In genomic region chr2:197013098-197013497, GRCh38 we compare ENCODE assay signal across 24 cellular contexts.
"Had no signal": no experiment of that assay in that cellular context is flagged by ENCODE, and none has a peak within 500 bp of the region (broad histone marks: within the 10 kb centered on the region; RNA-seq: fewer than 3 reads in every experiment).

No MANE protein-coding gene starts in this region.

- H3K27me3 Mint-ChIP-seq: activated CD4-positive, alpha-beta T cell treated with anti-CD3 and anti-CD28 coated beads, Interleukin-2, amount 10 ng/mL, durations not matched to agents 7 days and 5 days; central memory CD8-positive, alpha-beta T cell; effector memory CD8-positive, alpha-beta T cell; stimulated activated naive CD8-positive, alpha-beta T cell treated with anti-CD3 and anti-CD28 coated beads, Interleukin-15, Interleukin-2, amounts not matched to agents 100 ng/mL and 50 ng/mL, for 24 hours had no signal

- H3K27ac Mint-ChIP-seq: nephron progenitor cell; stimulated activated naive CD8-positive, alpha-beta T cell treated with anti-CD3 and anti-CD28 coated beads, Interleukin-15, Interleukin-2, amounts not matched to agents 100 ng/mL and 50 ng/mL, for 24 hours had no signal

- H3K4me3 Mint-ChIP-seq: activated CD4-positive, alpha-beta T cell treated with anti-CD3 and anti-CD28 coated beads, Interleukin-2, amount 10 ng/mL, durations not matched to agents 7 days and 5 days; central memory CD8-positive, alpha-beta T cell; effector memory CD8-positive, alpha-beta T cell; immature natural killer cell; nephron progenitor cell; stimulated activated naive CD8-positive, alpha-beta T cell treated with anti-CD3 and anti-CD28 coated beads, Interleukin-15, Interleukin-2, amounts not matched to agents 100 ng/mL and 50 ng/mL, for 24 hours had no signal

- H3K4me1 ChIP-seq: esophagus muscularis mucosa, left lung, parathyroid adenoma, thyroid gland had no signal

- ATAC-seq: effector memory CD8-positive, alpha-beta T cell; left lung; right cardiac atrium; SK-N-SH treated with all-trans-retinoic acid at 6 μM for 48 hours; upper lobe of right lung had no signal

- H3K27ac ChIP-seq: esophagus muscularis mucosa, hepatocyte, left lung, parathyroid adenoma, thyroid gland, upper lobe of right lung had no signal

- H3K9ac ChIP-seq: parathyroid adenoma had no signal

- H3K4me3 ChIP-seq: dorsolateral prefrontal cortex, esophagus muscularis mucosa, hepatocyte, left lung, lung, thyroid gland, upper lobe of right lung had no signal

- H3K9me3 ChIP-seq: esophagus muscularis mucosa, left lung, thyroid gland, upper lobe of right lung had no signal

- DNase-seq: activated CD4-positive, alpha-beta T cell treated with anti-CD3 and anti-CD28 coated beads, Interleukin-2, amount 10 ng/mL, durations not matched to agents 7 days and 5 days; activated CD4-positive, CD25-positive, alpha-beta regulatory T cell; activated CD8-positive, alpha-beta memory T cell treated with anti-CD3 and anti-CD28 coated beads for 24 hours; activated CD8-positive, alpha-beta memory T cell treated with anti-CD3 and anti-CD28 coated beads, Interleukin-2, amount 50 U/mL, for 4 hours; activated gamma-delta T cell treated with Interleukin-2 at 50 U/mL for 16 hours; dorsolateral prefrontal cortex; effector memory CD8-positive, alpha-beta T cell; glutamatergic neuron; immature natural killer cell; left lung; nephron progenitor cell; right cardiac atrium; SHP77 treated with DMSO at 0.1 percent for 48 hours; stimulated activated CD4-positive, alpha-beta T cell treated with anti-CD3 and anti-CD28 coated beads, Interleukin-4, amount 100 ng/mL, for 24 hours; substantia nigra; thyroid gland; upper lobe of right lung had no signal

- H3K36me3 ChIP-seq: thyroid gland had no signal

- H3K9me3 Mint-ChIP-seq: activated CD4-positive, alpha-beta T cell treated with anti-CD3 and anti-CD28 coated beads, Interleukin-2, amount 10 ng/mL, durations not matched to agents 7 days and 5 days; central memory CD8-positive, alpha-beta T cell; effector memory CD8-positive, alpha-beta T cell; immature natural killer cell; nephron progenitor cell; stimulated activated naive CD8-positive, alpha-beta T cell treated with anti-CD3 and anti-CD28 coated beads, Interleukin-15, Interleukin-2, amounts not matched to agents 100 ng/mL and 50 ng/mL, for 24 hours had no signal

- H3K27me3 ChIP-seq: dorsolateral prefrontal cortex, esophagus muscularis mucosa, hepatocyte, left lung, thyroid gland, upper lobe of right lung had no signal
